In genomic region chr2:216081487-216082387, GRCh38 we compare ENCODE assay signal across 8 cellular contexts. TPM values are rescaled to one million over a fixed set of nuclear protein-coding genes. Genes with fewer than 3 reads are reported as not detected.
DNase-seq lines count a peak whose midpoint lies in the region; ATAC-seq, FAIRE-seq and TF ChIP-seq lines count a peak whose summit lies in the region.

PECR (minus strand) TSS chr2:216081809; CDS start chr2:216081741, 68 bp downstream.
TMEM169 (plus strand) TSS chr2:216081919; CDS start chr2:216095964, 14,045 bp downstream.

- intact Hi-C loops in kidney (cut with DNase I), result no loop called here

- H3K36me3 ChIP-seq in kidney (ENCODE audit: control insufficient read depth in 1 of 2, insufficient read depth in 2 of 2, low read length in 2 of 2), result no peaks in the 10 kb centered on the region

- 0 out of 5 replicates have a peak, but pooled peaks of 1 of the 2 experiments have one; percentile 13 for TF ChIP-seq RAD21 in A549 (conservative IDR thresholded peaks at IDR 0.05 in 1 of 2, IDR thresholded peaks at IDR 0.05 in 1 of 2)

- TF ChIP-seq POLR2A in A549 (IDR thresholded peaks at IDR 0.05; ENCODE audit: low read length), result peak; percentile 92

- TF ChIP-seq EP300 in A549 (IDR thresholded peaks at IDR 0.05), result no peak

- H3K9me3 ChIP-seq in A549 (no peaks in the 10 kb centered on the region), kidney (ENCODE audit: control insufficient read depth in 1 of 2, low read length in 2 of 2) (no peaks in the 10 kb centered on the region)

- peak within 1 kb of the TSS; percentile 59 for H3K4me3 ChIP-seq in A549
- H3K4me3 ChIP-seq in kidney (ENCODE audit: low read length in 2 of 2), result peak within 1 kb of the TSS; percentile 85 to 88

- CTCF ChIA-PET in A549 (lab: Yijun Ruan, JAX), result interaction anchor here (0.7 to 1.0 kb wide), 4 partner anchors 15 to 416 kb away, joined by 3 to 4 read pairs (median 3); no protein-coding TSS in a partner anchor

- ATAC-seq in A549, result peak; percentile 96 to 99
- peak; percentile 75 for ATAC-seq in GM18858 (IDR thresholded peaks at IDR 0.05; ENCODE audit: unreplicated experiment)
- ATAC-seq in HG03045 (IDR thresholded peaks at IDR 0.05; ENCODE audit: unreplicated experiment), result peak; percentile 95

- WGBS in A549 (ENCODE audit: missing lambda C conversion rate), result 2% methylated on average over 47 of the region's 60 CpGs

- peak within 1 kb of the TSS; percentile 78 for H3K4me2 ChIP-seq in A549

- peak; percentile 70 to 94 for DNase-seq in A549 (ENCODE audit: low read depth in 1 of 2, low spot score in 1 of 2)
- peak; percentile 78 for DNase-seq in NCI-H2171 (lab: John Stamatoyannopoulos, UW)
- DNase-seq in activated CD4-positive, CD25-positive, alpha-beta regulatory T cell (lab: John Stamatoyannopoulos, UW), result peak; percentile 49 to 63 (median 61)
- peak; percentile 66 for DNase-seq in central memory CD4-positive, alpha-beta T cell
- DNase-seq in kidney, result peak; percentile 94
- peak; percentile 48 to 65 for DNase-seq in stimulated activated CD4-positive, alpha-beta T cell treated with anti-CD3 and anti-CD28 coated beads, Interleukin-15, amount 100 ng/mL, for 1 hour (ENCODE audit: low read depth in 1 of 2, low spot score in 1 of 2)

- H3K4me1 ChIP-seq in A549 (peaks cover 31% of the 10 kb centered on the region), kidney (ENCODE audit: control insufficient read depth in 1 of 2, insufficient read depth in 1 of 2, low read depth in 1 of 2, low read length in 2 of 2) (peaks cover 5 to 9% of the 10 kb centered on the region in 2 donors)

- H3K27ac ChIP-seq in A549 (peak within 1 kb of the TSS; percentile 89), kidney (ENCODE audit: low read depth in 2 of 2, low read length in 2 of 2) (peak within 1 kb of the TSS; percentile 73 to 82)

- peak within 1 kb of the TSS; percentile 76 to 86 for H3K9ac ChIP-seq in kidney (ENCODE audit: low read length in 2 of 2)

- TF ChIP-seq CTCF in A549 (IDR thresholded peaks at IDR 0.05), result no peak
- no peak for TF ChIP-seq CTCF in kidney (IDR thresholded peaks at IDR 0.05; ENCODE audit: borderline replicate concordance, extremely low read depth, insufficient read depth)

- POLR2A ChIA-PET in A549 (lab: Yijun Ruan, JAX), result interaction anchor here (0.6 to 1.6 kb wide), 7 partner anchors 9 to 506 kb away, joined by 3 to 5 read pairs (median 3); partner anchors contain the start of gene XRCC5

- no peak for FAIRE-seq in A549 (lab: Jason Lieb, UNC)
- FAIRE-seq in kidney (lab: Jason Lieb, UNC), result no peak

TF ChIP-seq in A549, 52 proteins besides CTCF, POLR2A, EP300 and RAD21:
- TF ChIP-seq MAX (IDR thresholded peaks at IDR 0.05) (peak; percentile 50), USF2 (IDR thresholded peaks at IDR 0.05) (peak; percentile 83), KDM5A (IDR thresholded peaks at IDR 0.05) (0 out of 2 replicates have a peak, but pooled peaks have one; percentile 10), ZC3H11A (IDR thresholded peaks at IDR 0.05) (no peak), CHD4 (IDR thresholded peaks at IDR 0.05; ENCODE audit: borderline replicate concordance) (no peak), JUN (IDR thresholded peaks at IDR 0.05) (peak; percentile 52 to 78; a peak in 3 of 5 replicates)
- TF ChIP-seq, protein P1, sequence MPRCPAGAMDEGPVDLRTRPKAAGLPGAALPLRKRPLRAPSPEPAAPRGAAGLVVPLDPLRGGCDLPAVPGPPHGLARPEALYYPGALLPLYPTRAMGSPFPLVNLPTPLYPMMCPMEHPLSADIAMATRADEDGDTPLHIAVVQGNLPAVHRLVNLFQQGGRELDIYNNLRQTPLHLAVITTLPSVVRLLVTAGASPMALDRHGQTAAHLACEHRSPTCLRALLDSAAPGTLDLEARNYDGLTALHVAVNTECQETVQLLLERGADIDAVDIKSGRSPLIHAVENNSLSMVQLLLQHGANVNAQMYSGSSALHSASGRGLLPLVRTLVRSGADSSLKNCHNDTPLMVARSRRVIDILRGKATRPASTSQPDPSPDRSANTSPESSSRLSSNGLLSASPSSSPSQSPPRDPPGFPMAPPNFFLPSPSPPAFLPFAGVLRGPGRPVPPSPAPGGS (IDR thresholded peaks at IDR 0.05), result peak; percentile 60; the same call in 1 of the 3 replicates

RNA-seq across cellular contexts. Expression of gene PECR, which starts in this region (rescaled TPM):
- 39.9 and 50.4 TPM in 2 replicates for polyA plus RNA-seq in A549 (2011; rRNA removed)
- polyA plus RNA-seq in A549 (2012; cell fraction: cytosol; rRNA removed), result 33.5 and 33.6 TPM in 2 replicates
- polyA plus RNA-seq in A549 (2012; cell fraction: nucleus; rRNA removed), result 10.0 and 14.7 TPM in 2 replicates
- 16.8 to 17.1 TPM (median 16.9 TPM) in 3 replicates for polyA plus RNA-seq in A549 (2017; fragmentation: RNase III; extraction: RNeasy Plus Mini Kit Qiagen cat#74134 plus additional on column Dnase treatment)
- polyA minus RNA-seq in A549 (2011; rRNA and poly(A)+ RNA removed), result 35.2 and 38.2 TPM in 2 replicates
- total RNA-seq in kidney, result 28.4 TPM
- polyA plus RNA-seq in kidney (ENCODE audit: insufficient read depth, low read depth, low replicate concordance), result 36.0 TPM

RNA-seq across cellular contexts. Expression of gene TMEM169, which starts in this region (rescaled TPM):
- polyA plus RNA-seq in A549 (2011; rRNA removed) (0.54 and 0.78 TPM in 2 replicates), A549 (2017; fragmentation: RNase III; extraction: RNeasy Plus Mini Kit Qiagen cat#74134 plus additional on column Dnase treatment) (0.80 to 0.82 TPM (median 0.81 TPM) in 3 replicates), kidney (ENCODE audit: insufficient read depth, low read depth, low replicate concordance) (1.6 TPM)
- polyA plus RNA-seq in A549 (2012; cell fraction: cytosol; rRNA removed), result 0.08 and 0.09 TPM in 2 replicates
- polyA plus RNA-seq in A549 (2012; cell fraction: nucleus; rRNA removed), result 0.04 and 0.26 TPM in 2 replicates
- polyA minus RNA-seq in A549 (2011; rRNA and poly(A)+ RNA removed), result 0.62 and 0.63 TPM in 2 replicates
- 4.6 TPM for total RNA-seq in kidney

Comparison
In these comparisons a context has a peak if more than half of its experiments do, and no peak if none do; other contexts are left out.
1. Peak in every context shown above with its lines: DNase-seq, ATAC-seq, H3K4me3 ChIP-seq and H3K27ac ChIP-seq.